ENCODE assay signal across 23 cellular contexts in genomic region chr2:23503682-23504081, GRCh38.
DNase-seq lines count a peak whose midpoint lies in the region; ATAC-seq and TF ChIP-seq lines count a peak whose summit lies in the region.
"Had no signal": no experiment of that assay in that cellular context is flagged by ENCODE, and none has a peak within 500 bp of the region (broad histone marks: within the 10 kb centered on the region; RNA-seq: fewer than 3 reads in every experiment).

No MANE protein-coding gene starts in this region.

- peak overlapping the region; percentile 83 for H3K18ac ChIP-seq in trophoblast cell (ENCODE audit: low read length)

- H2AK5ac ChIP-seq in trophoblast cell (ENCODE audit: low read length), result peak overlapping the region; percentile 66

- H3K4me2 ChIP-seq in BLaER1 treated with 17β-estradiol and CSF1 and Interleukin-3, amounts not matched to agents 10 nM and 100 nM, result peak overlapping the region in 10 of 11 experiments; percentile 17 to 63 (median 36); a peak in 14 of 22 replicates
- H3K4me2 ChIP-seq in trophoblast cell (ENCODE audit: low read length), result no peak overlapping the region
- H3K4me2 ChIP-seq in Karpas-422 (ENCODE audit: low read depth, low read length, poor library complexity, severe bottlenecking), result no peak overlapping the region

- H3K79me2 ChIP-seq in trophoblast cell (ENCODE audit: control insufficient read depth, insufficient read depth, low read length, poor library complexity) (no peaks in the 10 kb centered on the region), Karpas-422 (ENCODE audit: low read length) (no peaks in the 10 kb centered on the region)

- no peak for TF ChIP-seq EP300 in gastroesophageal sphincter (IDR thresholded peaks at IDR 0.05)

- peak overlapping the region; percentile 44 for H4K91ac ChIP-seq in trophoblast cell (ENCODE audit: low read depth, low read length)

- H3K27ac ChIP-seq in BLaER1 treated with 17β-estradiol and CSF1 and Interleukin-3, amounts not matched to agents 10 nM and 100 nM, result no peak overlapping the region
- H3K27ac ChIP-seq in gastroesophageal sphincter (peak overlapping the region in 3 of 4 donors; percentile 61 to 83 (median 82)), trophoblast cell (ENCODE audit: low read depth, low read length) (peak overlapping the region; percentile 31), Karpas-422 (ENCODE audit: low read length) (no peak overlapping the region)
- H3K27ac ChIP-seq: brain microvascular endothelial cell, colonic mucosa had no signal

- peaks cover 0 to 20% (median 0%) of the 10 kb centered on the region in 11 experiments; a peak in 5 of 22 replicates for H4K20me1 ChIP-seq in BLaER1 treated with 17β-estradiol and CSF1 and Interleukin-3, amounts not matched to agents 10 nM and 100 nM
- peaks cover 12% of the 10 kb centered on the region; the same call in 1 of the 2 replicates for H4K20me1 ChIP-seq in Karpas-422 (ENCODE audit: insufficient read depth, low read depth, low read length)

- DNase-seq in RPMI7951 (ENCODE audit: low read depth) (peak; percentile 27), trophoblast cell (no peak), GM19238 (ENCODE audit: insufficient read length, low spot score) (no peak), mesenteric fat pad (ENCODE audit: low spot score) (no peak), Karpas-422 (no peak)
- DNase-seq: activated CD4-positive, CD25-positive, alpha-beta regulatory T cell; activated CD8-positive, alpha-beta T cell treated with anti-CD3 and anti-CD28 coated beads for 36 hours; activated gamma-delta T cell; activated T-cell treated with anti-CD3 and anti-CD28 coated beads for 4 hours; BE2C; brain microvascular endothelial cell; colonic mucosa; DND-41; NCI-H2029; NCI-H2227 treated with DMSO at 0.1 percent for 48 hours; stimulated activated naive B cell treated with anti-CD40 and anti-IgM and Interleukin-4, amounts not matched to agents 10 μg/mL and 1 μg/mL and 100 μg/mL, for 72 hours; T-helper 17 cell had no signal

- 70 to 93% methylated on average over 2 to 3 of the region's 7 CpGs for WGBS in gastroesophageal sphincter (ENCODE audit: low coverage in 1 of 2), 2 donors
- WGBS in trophoblast cell (ENCODE audit: extremely low coverage, insufficient coverage, insufficient read length), result no CpG with 5 or more reads among the region's 7 CpGs

- H2AFZ ChIP-seq in trophoblast cell (ENCODE audit: insufficient read depth, low read length, poor library complexity) (no peak overlapping the region), Karpas-422 (ENCODE audit: low read length) (no peak overlapping the region)

- peak overlapping the region; percentile 26 for H2BK5ac ChIP-seq in trophoblast cell (ENCODE audit: low read depth, low read length, poor library complexity)

- H4K8ac ChIP-seq in trophoblast cell (ENCODE audit: low read depth, low read length), result peak overlapping the region; percentile 45

- 0 out of 22 replicates have a peak overlapping the region, but pooled peaks of 1 of the 11 experiments have one; percentile 10 for H3K9ac ChIP-seq in BLaER1 treated with 17β-estradiol and CSF1 and Interleukin-3, amounts not matched to agents 10 nM and 100 nM
- no peak overlapping the region for H3K9ac ChIP-seq in trophoblast cell (ENCODE audit: low read length)
- H3K9ac ChIP-seq in Karpas-422 (ENCODE audit: low read length), result no peak overlapping the region

- no peaks in the 10 kb centered on the region for H3K9me2 ChIP-seq in Karpas-422 (replicated peaks; ENCODE audit: insufficient read depth, low read length)

- H2BK12ac ChIP-seq in trophoblast cell (ENCODE audit: low read length), result peak overlapping the region; percentile 37

- no peak overlapping the region for H3K4me3 ChIP-seq in BLaER1 treated with 17β-estradiol and CSF1 and Interleukin-3, amounts not matched to agents 10 nM and 100 nM
- no peak overlapping the region for H3K4me3 ChIP-seq in gastroesophageal sphincter
- no peak overlapping the region for H3K4me3 ChIP-seq in trophoblast cell (ENCODE audit: low read depth, low read length)
- H3K4me3 ChIP-seq in Karpas-422 (ENCODE audit: low read length), result no peak overlapping the region
- H3K4me3 ChIP-seq: colonic mucosa, heart left ventricle, prostate gland, skin epidermis had no signal

- no peak for TF ChIP-seq CTCF in gastroesophageal sphincter (IDR thresholded peaks at IDR 0.05)

- H3K23ac ChIP-seq in trophoblast cell (ENCODE audit: low read length), result no peak overlapping the region

- H2BK120ac ChIP-seq in trophoblast cell (ENCODE audit: insufficient read depth, low read length, poor library complexity), result peak overlapping the region; percentile 62

- H3K27me3 ChIP-seq in BLaER1 treated with 17β-estradiol and CSF1 and Interleukin-3, amounts not matched to agents 10 nM and 100 nM, result peaks cover 0 to 78% (median 0%) of the 10 kb centered on the region in 11 experiments; a peak in 7 of 22 replicates
- no peaks in the 10 kb centered on the region for H3K27me3 ChIP-seq in gastroesophageal sphincter
- no peaks in the 10 kb centered on the region for H3K27me3 ChIP-seq in trophoblast cell (ENCODE audit: insufficient read depth, low read length)
- no peaks in the 10 kb centered on the region for H3K27me3 ChIP-seq in Karpas-422 (ENCODE audit: low read length)
- H3K27me3 ChIP-seq: BE2C, brain microvascular endothelial cell, colonic mucosa, heart left ventricle had no signal

- peak overlapping the region; percentile 6 for H3K14ac ChIP-seq in trophoblast cell (ENCODE audit: low read length)

- no peak for TF ChIP-seq POLR2A in gastroesophageal sphincter (IDR thresholded peaks at IDR 0.05)

- H3K4ac ChIP-seq in trophoblast cell (ENCODE audit: low read depth, low read length), result peak overlapping the region; percentile 21

- H3K36me3 ChIP-seq in BLaER1 treated with 17β-estradiol and CSF1 and Interleukin-3, amounts not matched to agents 10 nM and 100 nM, result no peaks in the 10 kb centered on the region
- H3K36me3 ChIP-seq in gastroesophageal sphincter, result no peaks in the 10 kb centered on the region
- H3K36me3 ChIP-seq in trophoblast cell (ENCODE audit: control insufficient read depth in 1 of 2, insufficient read depth in 2 of 2, low read length in 2 of 2), result no peaks in the 10 kb centered on the region
- H3K36me3 ChIP-seq in Karpas-422 (ENCODE audit: insufficient read depth, low read length), result no peaks in the 10 kb centered on the region
- H3K36me3 ChIP-seq: BE2C, brain microvascular endothelial cell, colonic mucosa, heart left ventricle, prostate gland had no signal

- peaks cover 18 to 75% (median 50%) of the 10 kb centered on the region in 10 experiments for H3K4me1 ChIP-seq in BLaER1 treated with 17β-estradiol and CSF1 and Interleukin-3, amounts not matched to agents 10 nM and 100 nM
- H3K4me1 ChIP-seq in gastroesophageal sphincter (peaks cover 0 to 86% (median 14%) of the 10 kb centered on the region in 3 donors), trophoblast cell (ENCODE audit: control insufficient read depth in 1 of 2, insufficient read depth in 2 of 2, low read length in 2 of 2) (peaks cover 30 to 47% of the 10 kb centered on the region in 2 experiments), Karpas-422 (ENCODE audit: low read length) (no peaks in the 10 kb centered on the region)
- H3K4me1 ChIP-seq: colonic mucosa had no signal

- no peak for ATAC-seq in gastroesophageal sphincter
- ATAC-seq in HG02642 (IDR thresholded peaks at IDR 0.05; ENCODE audit: poor library complexity, unreplicated experiment), result no peak
- ATAC-seq: activated CD8-positive, alpha-beta T cell treated with anti-CD3 and anti-CD28 coated beads for 36 hours; heart left ventricle; stimulated activated naive B cell treated with anti-CD40 and anti-IgM and Interleukin-4, amounts not matched to agents 10 μg/mL and 1 μg/mL and 100 μg/mL, for 72 hours; T-helper 17 cell had no signal

- no peaks in the 10 kb centered on the region for H3K9me3 ChIP-seq in BLaER1 treated with 17β-estradiol and CSF1 and Interleukin-3, amounts not matched to agents 10 nM and 100 nM (replicated peaks in 1 of 11)
- H3K9me3 ChIP-seq in gastroesophageal sphincter (no peaks in the 10 kb centered on the region), trophoblast cell (ENCODE audit: insufficient read depth, low read depth, low read length) (no peaks in the 10 kb centered on the region), Karpas-422 (ENCODE audit: low read length) (no peaks in the 10 kb centered on the region)
- H3K9me3 ChIP-seq: BE2C, colonic mucosa, heart left ventricle, prostate gland had no signal

- peak overlapping the region; percentile 12 for H4K12ac ChIP-seq in trophoblast cell (ENCODE audit: low read depth, low read length)

- H3K79me1 ChIP-seq in trophoblast cell (ENCODE audit: low read length), result peaks cover 4% of the 10 kb centered on the region

Comparison
In these comparisons a context has a peak if more than half of its experiments do, and no peak if none do; other contexts are left out.
1. H3K27ac ChIP-seq: peak in gastroesophageal sphincter (3 of 4) and trophoblast cell (single experiment); none in BLaER1 treated with 17β-estradiol and CSF1 and Interleukin-3, amounts not matched to agents 10 nM and 100 nM (0 of 11) and Karpas-422 (single experiment).
2. H3K4me2 ChIP-seq: peak in BLaER1 treated with 17β-estradiol and CSF1 and Interleukin-3, amounts not matched to agents 10 nM and 100 nM (10 of 11); none in trophoblast cell (single experiment) and Karpas-422 (single experiment).